Comparison of ENCODE assay signal across 6 cellular contexts in the genomic region with DNA sequence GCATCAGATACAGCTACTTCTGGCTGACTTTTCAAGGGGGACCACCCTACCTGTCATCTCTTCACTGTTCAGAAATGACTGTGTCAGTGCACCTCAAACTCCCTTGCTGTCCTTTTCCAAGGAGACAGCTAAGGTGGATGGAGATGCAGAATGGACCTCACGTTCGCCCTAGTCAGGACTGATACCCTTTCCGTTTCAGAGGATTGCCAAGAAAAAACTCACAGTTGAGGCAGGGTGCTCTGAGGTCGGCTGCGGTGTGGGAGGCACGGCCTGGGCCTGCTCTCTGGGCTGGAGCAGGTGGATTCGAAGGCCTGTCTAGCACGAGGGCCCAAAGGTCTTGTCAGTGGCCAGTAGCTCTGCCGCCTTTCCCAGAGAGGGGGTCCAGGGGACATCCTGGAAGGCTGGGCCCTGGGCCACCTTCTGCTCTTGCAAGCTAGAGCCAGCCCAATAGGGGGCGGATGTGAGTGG. TPM values are rescaled to one million over a fixed set of nuclear protein-coding genes. Genes with fewer than 3 reads are reported as not detected.
DNase-seq lines count a peak whose midpoint lies in the region; ATAC-seq and TF ChIP-seq lines count a peak whose summit lies in the region.

No MANE protein-coding gene starts in this region.

- peaks cover 22% of the 10 kb centered on the region for H3K36me3 Mint-ChIP-seq in WTC11

- no peaks in the 10 kb centered on the region for H3K9me3 Mint-ChIP-seq in WTC11

- H3K4me1 Mint-ChIP-seq in WTC11 = peaks cover 26% of the 10 kb centered on the region

- H3K27ac Mint-ChIP-seq in WTC11 = peak overlapping the region; percentile 93

- POLR2A ChIA-PET in WTC11 (lab: Charles Lee) = interaction anchor here (0.7 to 1.8 kb wide), 6 partner anchors 15 to 99 kb away, joined by 3 to 13 read pairs (median 4); partner anchors contain the start of genes CREB3, RMRP, TLN1 and TPM2

- H3K4me3 ChIP-seq in fibroblast of pulmonary artery (replicated peaks; ENCODE audit: low read depth, low read length) = no peak overlapping the region

- CTCF ChIA-PET in WTC11 (lab: Charles Lee) = interaction anchor here (0.7 to 3.1 kb wide), 31 partner anchors 8 to 295 kb away, joined by 3 to 27 read pairs (median 6); partner anchors contain the start of genes ARHGEF39, CCDC107, CREB3 and FAM221B

- H3K4me3 Mint-ChIP-seq in WTC11 = peak overlapping the region; percentile 89

- no peak for TF ChIP-seq CTCF in WTC11 (IDR thresholded peaks at IDR 0.05)
- peak; percentile 57 for TF ChIP-seq CTCF in fibroblast of pulmonary artery (IDR thresholded peaks at IDR 0.05; ENCODE audit: low read length, missing control alignments)

- peak; percentile 58 for ATAC-seq in GM19372 (IDR thresholded peaks at IDR 0.05; ENCODE audit: low read depth, unreplicated experiment)
- peak; percentile 67 for ATAC-seq in WTC11
- no peak for ATAC-seq in GM18520 (IDR thresholded peaks at IDR 0.05; ENCODE audit: unreplicated experiment)

- H3K27me3 Mint-ChIP-seq in WTC11 (ENCODE audit: low read depth) = no peaks in the 10 kb centered on the region

- DNase-seq in WTC11 (ENCODE audit: low spot score) = peak; percentile 82
- DNase-seq in fibroblast of pulmonary artery (ENCODE audit: low read depth) = peak; percentile 26
- DNase-seq in stimulated activated CD4-positive, alpha-beta T cell treated with anti-CD3 and anti-CD28 coated beads, Interleukin-2, amount 100 ng/mL, for 48 hours = peak; percentile 78 to 79
- DNase-seq in NCI-H510A treated with DMSO at 0.1 percent for 48 hours (lab: John Stamatoyannopoulos, UW) = no peak

TF ChIP-seq in WTC11, 78 proteins besides CTCF, POLR2A, EP300 and RAD21:
- TF ChIP-seq CREB1 (CRISPR knock-in tag; IDR thresholded peaks at IDR 0.05) (peak; percentile 33; the same call in 1 of the 2 replicates), CREM (CRISPR knock-in tag; IDR thresholded peaks at IDR 0.05) (no peak), MXD4 (CRISPR knock-in tag; IDR thresholded peaks at IDR 0.05; ENCODE audit: borderline replicate concordance) (no peak), MAX (CRISPR knock-in tag; IDR thresholded peaks at IDR 0.05) (0 out of 2 replicates have a peak, but pooled peaks have one; percentile 11)

RNA-seq across cellular contexts. Expression of gene MSMP, which starts 2.2 kb away (rescaled TPM):
- total RNA-seq in WTC11 (2021) = 1.0 to 2.1 TPM (median 1.2 TPM) in 3 replicates

RNA-seq across cellular contexts. Expression of gene RGP1, which starts 7.2 kb away (rescaled TPM):
- total RNA-seq in WTC11 (2021) = 29.7 to 30.0 TPM (median 30.0 TPM) in 3 replicates

RNA-seq across cellular contexts. Expression of gene GBA2, which starts 7.3 kb away (rescaled TPM):
- 85.5 to 104 TPM (median 89.7 TPM) in 3 replicates for total RNA-seq in WTC11 (2021)

RNA-seq across cellular contexts. Expression of gene CREB3, which starts 23.8 kb away (rescaled TPM):
- total RNA-seq in WTC11 (2021) = 21.4 to 24.2 TPM (median 23.1 TPM) in 3 replicates

RNA-seq across cellular contexts. Expression of gene TLN1, which starts 24.3 kb away (rescaled TPM):
- total RNA-seq in WTC11 (2021) = 97.1 to 109 TPM (median 106 TPM) in 3 replicates
